Comparison of ENCODE assay signal across 1 cellular context in the genomic region with DNA sequence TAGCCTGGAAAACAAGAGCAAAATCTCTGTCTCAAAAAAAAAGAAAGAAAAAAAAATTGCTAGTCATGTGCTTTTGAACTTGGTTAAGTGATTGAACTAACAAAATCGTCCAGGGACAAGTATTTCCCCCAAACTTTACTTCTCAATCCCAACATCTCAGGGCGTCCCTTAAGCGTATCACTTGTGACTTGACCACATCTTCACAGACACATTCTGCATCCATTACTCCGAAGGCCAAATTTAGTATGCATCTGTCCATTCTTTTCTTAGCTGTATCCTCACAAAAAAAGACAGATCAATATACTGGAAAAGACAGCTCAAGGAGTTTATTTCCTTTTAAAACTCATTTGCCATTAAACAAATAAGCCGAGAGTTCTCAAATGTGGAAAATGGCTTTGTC.
TF ChIP-seq lines count a peak whose summit lies in the region.

No MANE protein-coding gene starts in this region.

TF ChIP-seq in A549, 52 proteins besides CTCF, POLR2A, EP300 and RAD21:
- no peak for TF ChIP-seq NR3C1 (IDR thresholded peaks at IDR 0.05)
- TF ChIP-seq, protein P1, sequence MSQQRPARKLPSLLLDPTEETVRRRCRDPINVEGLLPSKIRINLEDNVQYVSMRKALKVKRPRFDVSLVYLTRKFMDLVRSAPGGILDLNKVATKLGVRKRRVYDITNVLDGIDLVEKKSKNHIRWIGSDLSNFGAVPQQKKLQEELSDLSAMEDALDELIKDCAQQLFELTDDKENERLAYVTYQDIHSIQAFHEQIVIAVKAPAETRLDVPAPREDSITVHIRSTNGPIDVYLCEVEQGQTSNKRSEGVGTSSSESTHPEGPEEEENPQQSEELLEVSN (IDR thresholded peaks at IDR 0.05; ENCODE audit: borderline replicate concordance, low read depth), result no peak
- TF ChIP-seq, protein P2, sequence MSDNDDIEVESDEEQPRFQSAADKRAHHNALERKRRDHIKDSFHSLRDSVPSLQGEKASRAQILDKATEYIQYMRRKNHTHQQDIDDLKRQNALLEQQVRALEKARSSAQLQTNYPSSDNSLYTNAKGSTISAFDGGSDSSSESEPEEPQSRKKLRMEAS (IDR thresholded peaks at IDR 0.05), result no peak
- TF ChIP-seq ZFP36 (IDR thresholded peaks at IDR 0.05; ENCODE audit: borderline replicate concordance, partially characterized antibody), result no peak
- TF ChIP-seq SMC3 (IDR thresholded peaks at IDR 0.05), result no peak
- TF ChIP-seq KDM1A (IDR thresholded peaks at IDR 0.05; ENCODE audit: low read depth), result no peak
- TF ChIP-seq, protein P3, sequence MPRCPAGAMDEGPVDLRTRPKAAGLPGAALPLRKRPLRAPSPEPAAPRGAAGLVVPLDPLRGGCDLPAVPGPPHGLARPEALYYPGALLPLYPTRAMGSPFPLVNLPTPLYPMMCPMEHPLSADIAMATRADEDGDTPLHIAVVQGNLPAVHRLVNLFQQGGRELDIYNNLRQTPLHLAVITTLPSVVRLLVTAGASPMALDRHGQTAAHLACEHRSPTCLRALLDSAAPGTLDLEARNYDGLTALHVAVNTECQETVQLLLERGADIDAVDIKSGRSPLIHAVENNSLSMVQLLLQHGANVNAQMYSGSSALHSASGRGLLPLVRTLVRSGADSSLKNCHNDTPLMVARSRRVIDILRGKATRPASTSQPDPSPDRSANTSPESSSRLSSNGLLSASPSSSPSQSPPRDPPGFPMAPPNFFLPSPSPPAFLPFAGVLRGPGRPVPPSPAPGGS (IDR thresholded peaks at IDR 0.05), result no peak
- no peak for TF ChIP-seq RCOR1 (IDR thresholded peaks at IDR 0.05; ENCODE audit: low read depth, low read length)
- TF ChIP-seq CEBPB (IDR thresholded peaks at IDR 0.05), result no peak
- TF ChIP-seq ESRRA (IDR thresholded peaks at IDR 0.05; ENCODE audit: borderline replicate concordance, low read length), result no peak
- TF ChIP-seq FOSB (CRISPR knock-in tag; IDR thresholded peaks at IDR 0.05), result no peak
- no peak for TF ChIP-seq CHD2 (IDR thresholded peaks at IDR 0.05; ENCODE audit: low read length, partially characterized antibody)
- no peak for TF ChIP-seq MAZ (IDR thresholded peaks at IDR 0.05; ENCODE audit: borderline replicate concordance, low read depth, low read length)
- TF ChIP-seq HOXB5 (CRISPR knock-in tag; IDR thresholded peaks at IDR 0.05), result no peak
- TF ChIP-seq RFX5 (IDR thresholded peaks at IDR 0.05), result no peak
- no peak for TF ChIP-seq TFCP2L1 (CRISPR knock-in tag; IDR thresholded peaks at IDR 0.05)
- TF ChIP-seq, protein P4, sequence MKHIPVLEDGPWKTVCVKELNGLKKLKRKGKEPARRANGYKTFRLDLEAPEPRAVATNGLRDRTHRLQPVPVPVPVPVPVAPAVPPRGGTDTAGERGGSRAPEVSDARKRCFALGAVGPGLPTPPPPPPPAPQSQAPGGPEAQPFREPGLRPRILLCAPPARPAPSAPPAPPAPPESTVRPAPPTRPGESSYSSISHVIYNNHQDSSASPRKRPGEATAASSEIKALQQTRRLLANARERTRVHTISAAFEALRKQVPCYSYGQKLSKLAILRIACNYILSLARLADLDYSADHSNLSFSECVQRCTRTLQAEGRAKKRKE (CRISPR knock-in tag; IDR thresholded peaks at IDR 0.05; ENCODE audit: low read depth), result no peak
- no peak for TF ChIP-seq NFE2L2 (conservative IDR thresholded peaks at IDR 0.05; ENCODE audit: low read length)
- TF ChIP-seq GATA3 (IDR thresholded peaks at IDR 0.05; ENCODE audit: borderline replicate concordance), result no peak
